ENCODE assay signal across 8 cellular contexts in the genomic region with DNA sequence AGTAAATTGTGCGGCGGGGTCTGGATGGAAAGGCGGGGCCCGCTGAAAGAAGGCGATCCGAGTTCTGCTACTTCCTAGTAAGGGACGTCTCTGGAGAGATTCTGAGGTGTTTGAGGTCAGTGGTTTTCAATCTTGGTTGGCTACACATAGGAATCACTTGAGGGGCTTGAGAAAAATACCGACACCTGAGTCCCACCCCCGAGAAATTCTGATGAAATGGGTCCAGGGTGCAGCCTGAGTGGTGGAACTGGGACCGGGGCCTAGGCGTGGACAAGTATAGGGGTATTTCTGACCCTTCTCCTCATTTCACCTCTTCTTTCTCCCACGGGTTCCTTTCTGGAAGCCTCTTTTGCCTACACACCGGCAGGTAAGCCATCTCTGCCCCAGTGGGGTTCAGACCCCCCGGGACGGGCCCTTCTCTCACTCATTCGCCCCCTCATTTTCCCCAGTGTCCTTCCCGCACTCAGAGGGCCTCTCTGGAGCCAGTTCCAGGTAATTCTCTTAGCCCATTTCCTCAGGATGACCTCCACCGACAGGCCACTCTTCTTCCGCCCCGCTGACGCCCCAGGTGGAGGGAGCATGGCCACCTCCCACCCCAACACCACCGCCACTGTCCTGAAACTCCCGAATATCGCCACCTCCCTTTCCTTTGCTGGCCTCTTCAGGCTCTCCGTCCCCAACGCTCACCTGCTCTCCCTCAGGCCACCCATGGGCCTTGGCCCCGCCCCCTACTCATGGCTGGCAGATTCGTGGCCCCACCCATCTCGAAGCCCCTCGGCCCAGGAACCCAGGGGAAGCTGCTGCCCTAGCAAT. TPM values are rescaled to one million over a fixed set of nuclear protein-coding genes. Genes with fewer than 3 reads are reported as not detected.
DNase-seq lines count a peak whose midpoint lies in the region; ATAC-seq and TF ChIP-seq lines count a peak whose summit lies in the region.

No MANE protein-coding gene starts in this region.

- CTCF ChIA-PET in Caco-2 (lab: Charles Lee), result interaction anchor here (0.6 to 1.5 kb wide), 32 partner anchors 8 to 556 kb away, joined by 3 to 37 read pairs (median 6); a partner anchor contains a TSS
- CTCF ChIA-PET in Panc1 (lab: Charles Lee), result interaction anchor here (0.6 to 1.4 kb wide), 14 partner anchors 10 to 263 kb away, joined by 3 to 14 read pairs (median 4); a partner anchor contains a TSS

- H3K4me3 Mint-ChIP-seq in Caco-2 (ENCODE audit: unreplicated experiment), result peak overlapping the region; percentile 80

- H3K9me3 ChIP-seq in Caco-2 (no peaks in the 10 kb centered on the region), Panc1 (ENCODE audit: control insufficient read depth, insufficient read depth, low read depth, low read length) (no peaks in the 10 kb centered on the region), esophagus muscularis mucosa (no peaks in the 10 kb centered on the region), ovary (no peaks in the 10 kb centered on the region)

- WGBS in esophagus muscularis mucosa, result 26% methylated on average over 29 of the region's 30 CpGs
- WGBS in ovary, 3 donors, result 30 to 43% (median 36%) methylated on average over 30 of the region's 30 CpGs

- H3K4me1 Mint-ChIP-seq in Caco-2 (ENCODE audit: low read depth, unreplicated experiment), result peaks cover 12% of the 10 kb centered on the region

- H3K9me3 Mint-ChIP-seq in Caco-2 (ENCODE audit: unreplicated experiment), result no peaks in the 10 kb centered on the region

- peaks cover 4% of the 10 kb centered on the region for H3K27me3 ChIP-seq in Caco-2 (replicated peaks; ENCODE audit: control insufficient read depth, insufficient read depth, low read length)
- H3K27me3 ChIP-seq in Panc1 (ENCODE audit: control insufficient read depth, insufficient read depth, low read length), result peaks cover 10% of the 10 kb centered on the region
- H3K27me3 ChIP-seq in esophagus muscularis mucosa, result peaks cover 0 to 30% (median 2%) of the 10 kb centered on the region in 4 donors
- H3K27me3 ChIP-seq in ovary, result no peaks in the 10 kb centered on the region

- in situ Hi-C loops in Panc1 (cut with HindIII; ENCODE audit: low pct_unique_long_range_greater_than_20kb, low sequenced_read_pairs), result no loop called here

- POLR2A ChIA-PET in Caco-2 (lab: Charles Lee), result interaction anchor here (0.8 to 1.5 kb wide), 4 partner anchors 11 to 254 kb away, joined by 3 to 5 read pairs (median 4); a partner anchor contains a TSS
- POLR2A ChIA-PET in Panc1 (lab: Charles Lee), result interaction anchor here (0.6 to 0.9 kb wide), 2 partner anchors 76 to 289 kb away, joined by 3 to 5 read pairs; no protein-coding TSS in a partner anchor

- peak overlapping the region; percentile 89 for H3K27ac ChIP-seq in Panc1 (ENCODE audit: low read length)
- peak overlapping the region; percentile 86 to 92 (median 90) for H3K27ac ChIP-seq in esophagus muscularis mucosa (replicated peaks in 1 of 4)
- peak overlapping the region; percentile 90 to 96 for H3K27ac ChIP-seq in ovary

- H3K4me1 ChIP-seq in Caco-2, result peaks cover 8% of the 10 kb centered on the region
- H3K4me1 ChIP-seq in Panc1 (ENCODE audit: control insufficient read depth, insufficient read depth, low read length), result peaks cover 4% of the 10 kb centered on the region
- peaks cover 18 to 30% (median 27%) of the 10 kb centered on the region in 4 donors for H3K4me1 ChIP-seq in esophagus muscularis mucosa
- peaks cover 9% of the 10 kb centered on the region for H3K4me1 ChIP-seq in ovary (ENCODE audit: insufficient read depth)

- TSS peak; percentile 65 for BruUV-seq in Caco-2 (replicated peaks; lab: Mats Ljungman, UMichigan)
- TSS peak; percentile 85 for BruUV-seq in Panc1 (replicated peaks; lab: Mats Ljungman, UMichigan)

- TF ChIP-seq EP300 in esophagus muscularis mucosa (IDR thresholded peaks at IDR 0.05) (no peak), ovary (IDR thresholded peaks at IDR 0.05) (no peak)

- peaks cover 16% of the 10 kb centered on the region for H3K27me3 Mint-ChIP-seq in Caco-2 (ENCODE audit: insufficient read depth, unreplicated experiment)

- DNase-seq in Caco-2, result no peak
- no peak for DNase-seq in Panc1 (ENCODE audit: low read depth, low spot score)
- no peak for DNase-seq in esophagus muscularis mucosa (ENCODE audit: extremely low spot score)
- peak in 4 of 5 donors; percentile 46 to 67 (median 60) for DNase-seq in ovary
- DNase-seq in NCI-H69 (lab: John Stamatoyannopoulos, UW), result no peak
- no peak for DNase-seq in NOMO-1 treated with dmso at 0.1 percent for 144 hours (lab: John Stamatoyannopoulos, UW; ENCODE audit: unreplicated experiment)
- DNase-seq in NCI-H526 treated with DMSO at 0.1 percent for 48 hours (lab: John Stamatoyannopoulos, UW), result no peak

- TF ChIP-seq POLR2A in esophagus muscularis mucosa (IDR thresholded peaks at IDR 0.05; ENCODE audit: low read depth), result no peak
- TF ChIP-seq POLR2A in ovary (IDR thresholded peaks at IDR 0.05), result peak; percentile 7

- H3K36me3 ChIP-seq in Caco-2 (ENCODE audit: control insufficient read depth, insufficient read depth, low read length) (no peaks in the 10 kb centered on the region), Panc1 (ENCODE audit: control insufficient read depth, insufficient read depth, low read length) (no peaks in the 10 kb centered on the region), esophagus muscularis mucosa (no peaks in the 10 kb centered on the region), ovary (no peaks in the 10 kb centered on the region)

- H3K4me3 ChIP-seq in Caco-2 (ENCODE audit: low read depth, low read length), result peak overlapping the region; percentile 62
- peak overlapping the region; percentile 65 to 68 for H3K4me3 ChIP-seq in Panc1 (ENCODE audit: low read depth in 2 of 2, low read length in 2 of 2)
- H3K4me3 ChIP-seq in esophagus muscularis mucosa, result peak overlapping the region; percentile 58 to 83 (median 72)
- H3K4me3 ChIP-seq in ovary, result peak overlapping the region; percentile 67

- intact Hi-C loops in Caco-2 (cut with micrococcal nuclease; ENCODE audit: unreplicated experiment) (loop anchor here (1.0 kb wide), 1 partner anchor 77 kb away; a partner anchor contains a TSS), Panc1 (cut with micrococcal nuclease; ENCODE audit: unreplicated experiment) (no loop called here), esophagus muscularis mucosa (cut with DNase I) (loop anchor here (5.0 kb wide), 1 partner anchor 75 kb away; a partner anchor contains a TSS), ovary (cut with DNase I) (loop anchor here in 3 of 4 donors (5.0 to 10.0 kb wide), 4 partner anchors 68 to 238 kb away; a partner anchor contains a TSS)

- TF ChIP-seq CTCF in Caco-2 (IDR thresholded peaks at IDR 0.05; ENCODE audit: insufficient read depth in 1 of 2, low read depth in 1 of 2, low read length in 1 of 2, severe bottlenecking in 1 of 2, unreplicated experiment in 1 of 2), result no peak
- TF ChIP-seq CTCF in Panc1 (IDR thresholded peaks at IDR 0.05), result no peak
- TF ChIP-seq CTCF in esophagus muscularis mucosa (IDR thresholded peaks at IDR 0.05), result no peak
- TF ChIP-seq CTCF in ovary (IDR thresholded peaks at IDR 0.05), result no peak

- H3K27ac Mint-ChIP-seq in Caco-2 (ENCODE audit: unreplicated experiment), result peak overlapping the region; percentile 83

- no peaks in the 10 kb centered on the region for H3K36me3 Mint-ChIP-seq in Caco-2 (ENCODE audit: insufficient read depth, unreplicated experiment)

- ATAC-seq in Panc1, result no peak
- ATAC-seq in GM21381 (IDR thresholded peaks at IDR 0.05; ENCODE audit: unreplicated experiment), result no peak

RNA-seq across cellular contexts. Expression of a gene that starts 11.8 kb away (rescaled TPM):
- total RNA-seq in Caco-2 (2022) (5.7 and 6.2 TPM in 2 replicates), Panc1 (2021; ENCODE audit: unreplicated experiment) (12.0 TPM), esophagus muscularis mucosa (10 to 100 TPM in 1 of 4 donors, 1 to 10 TPM in 3; 5.0 to 10.8 (median 8.5) TPM), ovary (10 to 100 TPM; 36.9 to 90.4 (median 56.7) TPM)
- 15.7 TPM for polyA plus RNA-seq in Panc1 (2012; ENCODE audit: insufficient read length)
- polyA plus RNA-seq in ovary, result 10 to 100 TPM; 15.2 to 62.8 TPM

RNA-seq across cellular contexts. Expression of a gene that starts 20.6 kb away (rescaled TPM):
- total RNA-seq in Caco-2 (2022) (not detected in 2 replicates), Panc1 (2021; ENCODE audit: unreplicated experiment) (0.26 TPM), esophagus muscularis mucosa (10 to 100 TPM; 16.2 to 49.8 (median 36.7) TPM), ovary (10 to 100 TPM in 4 of 7 donors, 1 to 10 TPM in 3; 5.9 to 22.0 (median 10.0) TPM)
- polyA plus RNA-seq in Panc1 (2012; ENCODE audit: insufficient read length), result not detected
- polyA plus RNA-seq in ovary, result 10 to 100 TPM in 1 of 2 donors, 1 to 10 TPM in 1; 7.8 to 12.0 TPM

RNA-seq across cellular contexts. Expression of a gene that starts 42.0 kb away (rescaled TPM):
- total RNA-seq in Caco-2 (2022) (not detected in 2 replicates), Panc1 (2021; ENCODE audit: unreplicated experiment) (not detected), esophagus muscularis mucosa (not detected), ovary (under 1 TPM in 2 of 7 donors, not detected in 5; 0.24 to 0.48 TPM)
- polyA plus RNA-seq in Panc1 (2012; ENCODE audit: insufficient read length), result not detected
- polyA plus RNA-seq in ovary, result not detected

RNA-seq across cellular contexts. Expression of a gene that starts 58.8 kb away (rescaled TPM):
- total RNA-seq in Caco-2 (2022), result 0.11 TPM in 1 of 2 replicates, not detected in the other
- total RNA-seq in Panc1 (2021; ENCODE audit: unreplicated experiment), result not detected
- not detected for polyA plus RNA-seq in Panc1 (2012; ENCODE audit: insufficient read length)
- total RNA-seq in esophagus muscularis mucosa, result 1 to 10 TPM in 3 of 4 donors, under 1 TPM in 1; 0.42 to 2.1 (median 1.1) TPM
- under 1 TPM in 2 of 7 donors, not detected in 5; 0.10 TPM for total RNA-seq in ovary
- polyA plus RNA-seq in ovary, result under 1 TPM in 1 of 2 donors, not detected in 1; 0.13 TPM

Comparison
In these comparisons a context has a peak if more than half of its experiments do, and no peak if none do; other contexts are left out.
1. DNase-seq: peak in ovary (4 of 5); none in Caco-2 (0 of 2), Panc1 (single experiment), esophagus muscularis mucosa (single experiment), NCI-H69 (single experiment), NOMO-1 treated with dmso at 0.1 percent for 144 hours (single experiment) and NCI-H526 treated with DMSO at 0.1 percent for 48 hours (single experiment).
2. Peak in every context shown above with its lines, with median percentiles within 50 percentile points of each other: H3K4me3 ChIP-seq and H3K27ac ChIP-seq.